22 cellular contexts compared by ENCODE assay signal in genomic region chr20:47043076-47043475, GRCh38.
"Had no signal": no experiment of that assay in that cellular context is flagged by ENCODE, and none has a peak within 500 bp of the region (broad histone marks: within the 10 kb centered on the region; RNA-seq: fewer than 3 reads in every experiment).

No MANE protein-coding gene starts in this region.

- H3K4me1 ChIP-seq: SJSA1 had no signal

- H3K36me3 ChIP-seq: brain microvascular endothelial cell, cardiac muscle cell, SJSA1 had no signal

- H3K9me3 ChIP-seq: SJSA1, SK-N-SH had no signal

- DNase-seq: activated CD4-positive, alpha-beta T cell treated with anti-CD3 and anti-CD28 coated beads, Interleukin-2, amount 10 ng/mL, durations not matched to agents 24 days and 14 days; activated CD4-positive, alpha-beta T cell treated with anti-CD3 and anti-CD28 coated beads, Interleukin-2, amount 50 U/mL, for 4 hours; activated CD8-positive, alpha-beta T cell treated with anti-CD3 and anti-CD28 coated beads for 36 hours; activated gamma-delta T cell; activated naive CD4-positive, alpha-beta T cell treated with anti-CD3 and anti-CD28 coated beads for 36 hours; activated T-cell treated with anti-CD3 and anti-CD28 coated beads, Interleukin-2, amount 50 U/mL, for 24 hours; anterior cingulate cortex; brain microvascular endothelial cell; Karpas-422; KBM-7; NCI-H1105; NCI-H1417 treated with DMSO at 0.1 percent for 48 hours; NCI-H1930; NCI-H2081 treated with DMSO at 0.1 percent for 48 hours; NCI-H345; NCI-H524 treated with DMSO at 0.1 percent for 48 hours; SHP77 had no signal

- H3K27ac ChIP-seq: brain microvascular endothelial cell, cardiac muscle cell, SJSA1 had no signal

- ATAC-seq: activated CD8-positive, alpha-beta T cell treated with anti-CD3 and anti-CD28 coated beads for 36 hours; activated naive CD4-positive, alpha-beta T cell treated with anti-CD3 and anti-CD28 coated beads, Interleukin-2, amount 50 U/mL, for 72 hours; Panc1 had no signal

- H3K27me3 ChIP-seq: brain microvascular endothelial cell, cardiac muscle cell, SJSA1 had no signal

- H3K4me3 ChIP-seq: cardiac muscle cell, SJSA1 had no signal

- H3K4me2 ChIP-seq: SK-N-SH had no signal

- H3K9ac ChIP-seq: SK-N-SH had no signal
